9 cellular contexts compared by ENCODE assay signal in the genomic region with DNA sequence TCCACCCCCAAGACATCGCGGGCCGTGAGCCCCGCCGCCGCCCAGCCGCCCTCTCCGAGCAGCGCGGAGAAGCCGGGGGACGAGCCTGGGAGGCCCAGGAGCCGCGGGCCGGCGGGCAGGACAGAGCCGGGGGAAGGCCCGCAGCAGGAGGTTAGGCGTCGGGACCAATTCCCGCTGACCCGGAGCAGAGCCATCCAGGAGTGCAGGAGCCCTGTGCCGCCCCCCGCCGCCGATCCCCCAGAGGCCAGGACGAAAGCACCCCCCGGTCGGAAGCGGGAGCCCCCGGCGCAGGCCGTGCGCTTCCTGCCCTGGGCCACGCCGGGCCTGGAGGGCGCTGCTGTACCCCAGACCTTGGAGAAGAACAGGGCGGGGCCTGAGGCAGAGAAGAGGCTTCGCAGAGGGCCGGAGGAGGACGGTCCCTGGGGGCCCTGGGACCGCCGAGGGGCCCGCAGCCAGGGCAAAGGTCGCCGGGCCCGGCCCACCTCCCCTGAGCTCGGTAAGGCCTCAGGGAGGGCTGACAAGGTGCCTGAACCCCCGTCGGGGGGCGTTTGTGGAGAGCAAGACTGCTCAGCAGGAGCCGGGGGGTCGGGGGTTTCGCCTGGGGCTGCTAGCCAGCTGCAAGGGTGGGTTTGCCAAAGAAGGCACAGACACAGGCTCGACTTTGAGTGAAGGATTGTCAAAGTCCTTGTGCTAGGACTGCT. TPM values are rescaled to one million over a fixed set of nuclear protein-coding genes. Genes with fewer than 3 reads are reported as not detected.
DNase-seq lines count a peak whose midpoint lies in the region; ATAC-seq and TF ChIP-seq lines count a peak whose summit lies in the region.
"Had no signal": no experiment of that assay in that cellular context is flagged by ENCODE, and none has a peak within 500 bp of the region (broad histone marks: within the 10 kb centered on the region; RNA-seq: fewer than 3 reads in every experiment).

No MANE protein-coding gene starts in this region.

- no TSS peak for BruUV-seq in PC-9 (replicated peaks; lab: Mats Ljungman, UMichigan)

- CTCF ChIA-PET in PC-9 (lab: Charles Lee) (no interaction called here), GM10248 (lab: Yijun Ruan, JAX) (interaction anchor here (0.9 to 2.7 kb wide), 4 partner anchors 10 to 81 kb away, joined by 3 to 9 read pairs (median 6); no protein-coding TSS in a partner anchor)

- H3K4me2 ChIP-seq in trophoblast cell (ENCODE audit: low read length) (peak overlapping the region; percentile 46), PC-9 (no peak overlapping the region)

- H3K27ac ChIP-seq in HUES6 (ENCODE audit: low read depth, low read length) (no peak overlapping the region), angular gyrus (ENCODE audit: low read depth, low read length) (peak overlapping the region; percentile 19), trophoblast cell (ENCODE audit: low read depth, low read length) (no peak overlapping the region), PC-9 (no peak overlapping the region)

- no peak overlapping the region for H3K18ac ChIP-seq in trophoblast cell (ENCODE audit: low read length)

- POLR2A ChIA-PET in PC-9 (lab: Charles Lee; ENCODE audit: unreplicated experiment) = no interaction called here
- POLR2A ChIA-PET in GM10248 (lab: Yijun Ruan, JAX) = no interaction called here

- H2BK120ac ChIP-seq in trophoblast cell (ENCODE audit: insufficient read depth, low read length, poor library complexity) = no peak overlapping the region

- no peak for TF ChIP-seq CTCF in PC-9 (conservative IDR thresholded peaks at IDR 0.05)
- no peak for TF ChIP-seq CTCF in GM10248 (IDR thresholded peaks at IDR 0.05; ENCODE audit: control extremely low read depth, extremely low read depth, low read depth, missing control alignments)

- H3K4me3 ChIP-seq in HUES6 (ENCODE audit: low read depth, low read length) (peak overlapping the region; percentile 36; the same call in 1 of the 2 replicates), trophoblast cell (ENCODE audit: low read depth, low read length) (no peak overlapping the region), PC-9 (no peak overlapping the region)

- H3F3A ChIP-seq in PC-9 (ENCODE audit: insufficient read depth, low read depth) = peaks cover 24% of the 10 kb centered on the region; the same call in 1 of the 2 replicates

- H3K9me3 ChIP-seq in HUES6 (ENCODE audit: control insufficient read depth, insufficient read depth, low read depth, low read length) = no peaks in the 10 kb centered on the region
- H3K9me3 ChIP-seq in trophoblast cell (ENCODE audit: insufficient read depth, low read depth, low read length) = no peaks in the 10 kb centered on the region
- H3K9me3 ChIP-seq in PC-9 (ENCODE audit: insufficient read depth, low read depth) = no peaks in the 10 kb centered on the region

- no peak overlapping the region for H3K14ac ChIP-seq in trophoblast cell (ENCODE audit: low read length)

- no peak for DNase-seq in trophoblast cell
- DNase-seq in PC-9 = no peak
- DNase-seq in GM10248 (ENCODE audit: extremely low spot score) = no peak
- DNase-seq: activated effector memory CD4-positive, alpha-beta T cell treated with anti-CD3 and anti-CD28 coated beads, Interleukin-2, amount 50 U/mL, for 16 hours; CD4-positive, CD25-positive, alpha-beta regulatory T cell; HCEC 1CT had no signal

- H3K79me1 ChIP-seq in trophoblast cell (ENCODE audit: low read length) = peaks cover 13% of the 10 kb centered on the region

- no peak overlapping the region for H4K91ac ChIP-seq in trophoblast cell (ENCODE audit: low read depth, low read length)

- H3K36me3 ChIP-seq in HUES6 (ENCODE audit: control insufficient read depth, insufficient read depth, low read length) (peaks cover 14% of the 10 kb centered on the region), trophoblast cell (ENCODE audit: control insufficient read depth in 1 of 2, insufficient read depth in 2 of 2, low read length in 2 of 2) (peaks cover 0 to 7% of the 10 kb centered on the region in 2 experiments), PC-9 (ENCODE audit: low read depth) (no peaks in the 10 kb centered on the region)

- H3K4me1 ChIP-seq in HUES6 (ENCODE audit: control insufficient read depth, insufficient read depth, low read length) = peaks cover 32% of the 10 kb centered on the region
- H3K4me1 ChIP-seq in trophoblast cell (ENCODE audit: control insufficient read depth in 1 of 2, insufficient read depth in 2 of 2, low read length in 2 of 2) = peaks cover 17 to 21% of the 10 kb centered on the region in 2 experiments
- H3K4me1 ChIP-seq in PC-9 (replicated peaks; ENCODE audit: insufficient read depth) = peaks cover 23% of the 10 kb centered on the region

- H3K23ac ChIP-seq in trophoblast cell (ENCODE audit: low read length) = no peak overlapping the region

- no peaks in the 10 kb centered on the region for H4K20me1 ChIP-seq in PC-9 (ENCODE audit: insufficient read depth)

- no peak overlapping the region for H2BK12ac ChIP-seq in trophoblast cell (ENCODE audit: low read length)

- ATAC-seq in GM18498 (IDR thresholded peaks at IDR 0.05; ENCODE audit: unreplicated experiment) = no peak

- no peaks in the 10 kb centered on the region for H3K79me2 ChIP-seq in trophoblast cell (ENCODE audit: control insufficient read depth, insufficient read depth, low read length, poor library complexity)
- H3K79me2 ChIP-seq in PC-9 (ENCODE audit: low read depth) = no peaks in the 10 kb centered on the region

- no peak overlapping the region for H3K4ac ChIP-seq in trophoblast cell (ENCODE audit: low read depth, low read length)

- H2BK5ac ChIP-seq in trophoblast cell (ENCODE audit: low read depth, low read length, poor library complexity) = no peak overlapping the region

- no peak overlapping the region for H4K8ac ChIP-seq in trophoblast cell (ENCODE audit: low read depth, low read length)

- no peak overlapping the region for H2AK5ac ChIP-seq in trophoblast cell (ENCODE audit: low read length)

- no CpG with 5 or more reads among the region's 55 CpGs for WGBS in trophoblast cell (ENCODE audit: extremely low coverage, insufficient coverage, insufficient read length)

- no peak overlapping the region for H4K12ac ChIP-seq in trophoblast cell (ENCODE audit: low read depth, low read length)

- H3K9me2 ChIP-seq in PC-9 (ENCODE audit: insufficient read depth) = no peaks in the 10 kb centered on the region

- H3K27me3 ChIP-seq in HUES6 (ENCODE audit: control insufficient read depth, insufficient read depth, low read length) = peaks cover 25% of the 10 kb centered on the region; the same call in 1 of the 2 replicates
- peaks cover 27% of the 10 kb centered on the region for H3K27me3 ChIP-seq in trophoblast cell (ENCODE audit: insufficient read depth, low read length)
- no peaks in the 10 kb centered on the region for H3K27me3 ChIP-seq in PC-9 (ENCODE audit: insufficient read depth, low read depth)

- intact Hi-C loops in PC-9 (cut with micrococcal nuclease; ENCODE audit: unreplicated experiment) = no loop called here

- H2AFZ ChIP-seq in trophoblast cell (ENCODE audit: insufficient read depth, low read length, poor library complexity) = no peak overlapping the region
- H2AFZ ChIP-seq in PC-9 = no peak overlapping the region

- H3K9ac ChIP-seq in HUES6 (ENCODE audit: low read length) (no peak overlapping the region), trophoblast cell (ENCODE audit: low read length) (no peak overlapping the region)

RNA-seq across cellular contexts. Expression of gene SPEG, which starts 14.3 kb away (rescaled TPM):
- polyA plus RNA-seq in trophoblast cell (2013) = 28.0 and 28.6 TPM in 2 replicates
- 46.8 and 55.8 TPM in 2 replicates for total RNA-seq in PC-9 (2021)

RNA-seq across cellular contexts. Expression of gene DES, which starts 30.7 kb away (rescaled TPM):
- polyA plus RNA-seq in trophoblast cell (2013) = 0.05 and 0.06 TPM in 2 replicates
- total RNA-seq in PC-9 (2021) = 0.60 TPM in 1 of 2 replicates, not detected in the other
- total RNA-seq: CD4-positive, CD25-positive, alpha-beta regulatory T cell had no signal
- polyA plus RNA-seq: CD4-positive, CD25-positive, alpha-beta regulatory T cell had no signal

RNA-seq across cellular contexts. Expression of gene GMPPA, which starts 49.8 kb away (rescaled TPM):
- polyA plus RNA-seq in trophoblast cell (2013) = 55.1 and 55.5 TPM in 2 replicates
- total RNA-seq in PC-9 (2021) = 44.7 and 57.2 TPM in 2 replicates
